Comparison of ENCODE assay signal across 10 cellular contexts in genomic region chr6:160974304-160974771, GRCh38. TPM values are rescaled to one million over a fixed set of nuclear protein-coding genes. Genes with fewer than 3 reads are reported as not detected.
DNase-seq lines count a peak whose midpoint lies in the region; FAIRE-seq and TF ChIP-seq lines count a peak whose summit lies in the region.
"Had no signal": no experiment of that assay in that cellular context is flagged by ENCODE, and none has a peak within 500 bp of the region (broad histone marks: within the 10 kb centered on the region; RNA-seq: fewer than 3 reads in every experiment).

No MANE protein-coding gene starts in this region.

- H3K4me1 ChIP-seq in mammary epithelial cell (ENCODE audit: insufficient read depth, low read length), result peaks cover 35% of the 10 kb centered on the region
- H3K4me1 ChIP-seq in keratinocyte (ENCODE audit: control insufficient read depth, extremely low read depth, insufficient read depth, low read length), result peaks cover 34% of the 10 kb centered on the region
- H3K4me1 ChIP-seq in stomach, result peaks cover 0 to 17% (median 0%) of the 10 kb centered on the region in 4 donors

- intact Hi-C loops in mammary epithelial cell (cut with micrococcal nuclease) (loop anchor here (1.0 to 2.0 kb wide), 3 partner anchors 18 to 64 kb away; no protein-coding TSS in a partner anchor), stomach (cut with DNase I; ENCODE audit: low total_unique reads) (no loop called here)

- H3K36me3 ChIP-seq in mammary epithelial cell (ENCODE audit: insufficient read depth, low read length) (no peaks in the 10 kb centered on the region), keratinocyte (ENCODE audit: control insufficient read depth in 2 of 2, extremely low read depth in 1 of 2, insufficient read depth in 2 of 2, low read length in 2 of 2) (no peaks in the 10 kb centered on the region), stomach (no peaks in the 10 kb centered on the region)

- dilution Hi-C loops in mammary epithelial cell (cut with HindIII; ENCODE audit: low sequenced_read_pairs) (loop anchor here (10.0 kb wide), 2 partner anchors 70 to 160 kb away; no protein-coding TSS in a partner anchor), keratinocyte (cut with MboI; ENCODE audit: extremely low pct_ligation_motif_present, low sequenced_read_pairs) (no loop called here)

- in situ Hi-C loops in mammary epithelial cell (cut with MboI; ENCODE audit: low sequenced_read_pairs in 2 of 2), result no loop called here

- peak; percentile 90 for FAIRE-seq in keratinocyte (lab: Jason Lieb, UNC)

- TF ChIP-seq EP300 in stomach (IDR thresholded peaks at IDR 0.05), result no peak

- H3K27ac ChIP-seq in mammary epithelial cell (ENCODE audit: insufficient read depth, low read depth, low read length), result peak overlapping the region; percentile 87
- H3K27ac ChIP-seq in keratinocyte (ENCODE audit: control insufficient read depth, insufficient read depth, low read length), result peak overlapping the region; percentile 79
- peak overlapping the region in 18 of 21 experiments; percentile 9 to 86 (median 66) for H3K27ac ChIP-seq in skin epidermis
- peak overlapping the region in 1 of 5 donors; percentile 12 for H3K27ac ChIP-seq in stomach

- WGBS in mammary epithelial cell (ENCODE audit: low coverage, missing lambda C conversion rate), result 7% methylated on average over 9 of the region's 9 CpGs
- WGBS in stomach, 5 donors, result 60 to 79% (median 67%) methylated on average over 9 of the region's 9 CpGs

- H3K9me3 ChIP-seq in mammary epithelial cell (replicated peaks; ENCODE audit: insufficient read depth, low read length), result no peaks in the 10 kb centered on the region
- H3K9me3 ChIP-seq in keratinocyte (ENCODE audit: control insufficient read depth, low read depth, low read length), result no peaks in the 10 kb centered on the region
- no peaks in the 10 kb centered on the region for H3K9me3 ChIP-seq in stomach

- H3K4me3 ChIP-seq in HFF-Myc (replicated peaks; ENCODE audit: low read depth, low read length), result no peak overlapping the region
- H3K4me3 ChIP-seq in mammary epithelial cell (replicated peaks in 1 of 3; ENCODE audit: insufficient read depth in 1 of 3, low read depth in 2 of 3, low read length in 3 of 3), result no peak overlapping the region
- no peak overlapping the region for H3K4me3 ChIP-seq in keratinocyte (ENCODE audit: control insufficient read depth in 2 of 3, extremely low read depth in 1 of 3, insufficient read depth in 2 of 3, low read depth in 1 of 3, low read length in 3 of 3)
- H3K4me3 ChIP-seq in skin epidermis, result no peak overlapping the region
- no peak overlapping the region for H3K4me3 ChIP-seq in stomach

- no peaks in the 10 kb centered on the region for H4K20me1 ChIP-seq in mammary epithelial cell (ENCODE audit: insufficient read depth, low read length)
- no peaks in the 10 kb centered on the region for H4K20me1 ChIP-seq in keratinocyte (ENCODE audit: control insufficient read depth, extremely low read depth, insufficient read depth, low read length)

- H3K4me2 ChIP-seq in mammary epithelial cell (ENCODE audit: insufficient read depth, low read depth, low read length) (peak overlapping the region; percentile 60), keratinocyte (ENCODE audit: control insufficient read depth, extremely low read depth, insufficient read depth, low read depth, low read length) (peak overlapping the region; percentile 39)

- TF ChIP-seq POLR2A in stomach (IDR thresholded peaks at IDR 0.05), result no peak

- H3K79me2 ChIP-seq in mammary epithelial cell (ENCODE audit: insufficient read depth, low read length) (no peaks in the 10 kb centered on the region), keratinocyte (ENCODE audit: control insufficient read depth, insufficient read depth, low read length) (no peaks in the 10 kb centered on the region)

- TF ChIP-seq CTCF in HFF-Myc (IDR thresholded peaks at IDR 0.05; ENCODE audit: low read depth, low read length, missing control alignments) (no peak), mammary epithelial cell (conservative IDR thresholded peaks at IDR 0.05 in 1 of 2, IDR thresholded peaks at IDR 0.05 in 1 of 2; ENCODE audit: extremely low read depth in 1 of 2, insufficient read depth in 1 of 2, low read depth in 1 of 2, low read length in 2 of 2) (no peak), keratinocyte (optimal IDR thresholded peaks at IDR 0.05 in 1 of 3, IDR thresholded peaks at IDR 0.05 in 1 of 3, conservative IDR thresholded peaks at IDR 0.05 in 1 of 3; ENCODE audit: extremely low read depth in 1 of 3, insufficient read depth in 2 of 3, low read length in 3 of 3) (no peak), stomach (IDR thresholded peaks at IDR 0.05) (no peak)

- H3K27me3 ChIP-seq in mammary epithelial cell (ENCODE audit: insufficient read depth, low read length), result no peaks in the 10 kb centered on the region
- no peaks in the 10 kb centered on the region for H3K27me3 ChIP-seq in keratinocyte (ENCODE audit: control insufficient read depth, extremely low read depth, insufficient read depth, low read length)
- no peaks in the 10 kb centered on the region for H3K27me3 ChIP-seq in stomach

- peak overlapping the region; percentile 54 for H3K9ac ChIP-seq in mammary epithelial cell (ENCODE audit: insufficient read depth, low read length)
- peak overlapping the region; percentile 47 for H3K9ac ChIP-seq in keratinocyte (ENCODE audit: control insufficient read depth, extremely low read depth, insufficient read depth, low read length)

- CTCF ChIA-PET in mammary epithelial cell (lab: Charles Lee; ENCODE audit: low non-redundant PET), result no interaction called here

- BruUV-seq in mammary epithelial cell (replicated peaks; lab: Mats Ljungman, UMichigan), result no TSS peak

- DNase-seq in HFF-Myc (ENCODE audit: extremely low read depth, low read depth) (peak; percentile 99), mammary epithelial cell (peak; percentile 98), keratinocyte (ENCODE audit: low read depth, low spot score) (peak; percentile 87), NOMO-1 (lab: John Stamatoyannopoulos, UW; ENCODE audit: unreplicated experiment in 2 of 2) (no peak), NCI-H2227 (lab: John Stamatoyannopoulos, UW; ENCODE audit: unreplicated experiment) (no peak), stomach (no peak)
- DNase-seq in activated CD8-positive, alpha-beta memory T cell treated with anti-CD3 and anti-CD28 coated beads, Interleukin-2, amount 50 U/mL, for 4 hours, result no peak
- DNase-seq: NCI-H2029, T-helper 2 cell had no signal

- peak overlapping the region; percentile 68 for H2AFZ ChIP-seq in mammary epithelial cell (ENCODE audit: low read depth, low read length)
- H2AFZ ChIP-seq in keratinocyte (ENCODE audit: control insufficient read depth, low read length), result no peak overlapping the region

- H3K9me1 ChIP-seq in keratinocyte (ENCODE audit: control insufficient read depth, extremely low read depth, insufficient read depth, low read length), result peaks cover 3% of the 10 kb centered on the region

RNA-seq across cellular contexts. Expression of gene MAP3K4, which starts 17.2 kb away (rescaled TPM):
- total RNA-seq in mammary epithelial cell (10 to 100 TPM; 44.4 to 54.0 TPM), stomach (100 to 1,000 TPM in 1 of 5 donors, 10 to 100 TPM in 4; 17.2 to 598 (median 45.5) TPM)
- polyA plus RNA-seq in mammary epithelial cell (12.0 TPM), keratinocyte (9.0 to 12.8 TPM (median 11.8 TPM) in 3 replicates), stomach (10 to 100 TPM in 1 of 3 donors, 1 to 10 TPM in 2; 7.3 to 12.6 (median 7.8) TPM)
- polyA minus RNA-seq in mammary epithelial cell (39.8 TPM), keratinocyte (8.5 to 23.7 TPM (median 14.8 TPM) in 3 replicates)
- 16.1 TPM for polyA plus RNA-seq in keratinocyte (2011; ENCODE audit: low read depth)
- 6.2 and 8.5 TPM in 2 replicates for polyA plus RNA-seq in keratinocyte (2011; cell fraction: cytosol; rRNA removed)
- polyA plus RNA-seq in keratinocyte (2011; cell fraction: nucleus; rRNA removed), result 22.1 and 25.2 TPM in 2 replicates
- polyA plus RNA-seq in keratinocyte (2012; ENCODE audit: low replicate concordance), result 12.7 and 14.7 TPM in 2 replicates
- 13.8 TPM for polyA minus RNA-seq in keratinocyte (2011; cell fraction: cytosol; rRNA and poly(A)+ RNA removed)
- 18.1 and 35.6 TPM in 2 replicates for polyA minus RNA-seq in keratinocyte (2011; cell fraction: nucleus; rRNA and poly(A)+ RNA removed)

Comparison
In these comparisons a context has a peak if more than half of its experiments do, and no peak if none do; other contexts are left out.
1. DNase-seq: peak in HFF-Myc (single experiment), mammary epithelial cell (single experiment) and keratinocyte (single experiment); none in activated CD8-positive, alpha-beta memory T cell treated with anti-CD3 and anti-CD28 coated beads, Interleukin-2, amount 50 U/mL, for 4 hours (single experiment), NOMO-1 (0 of 2), NCI-H2227 (single experiment) and stomach (single experiment).